ENCODE assay signal across 1 cellular context in the genomic region with DNA sequence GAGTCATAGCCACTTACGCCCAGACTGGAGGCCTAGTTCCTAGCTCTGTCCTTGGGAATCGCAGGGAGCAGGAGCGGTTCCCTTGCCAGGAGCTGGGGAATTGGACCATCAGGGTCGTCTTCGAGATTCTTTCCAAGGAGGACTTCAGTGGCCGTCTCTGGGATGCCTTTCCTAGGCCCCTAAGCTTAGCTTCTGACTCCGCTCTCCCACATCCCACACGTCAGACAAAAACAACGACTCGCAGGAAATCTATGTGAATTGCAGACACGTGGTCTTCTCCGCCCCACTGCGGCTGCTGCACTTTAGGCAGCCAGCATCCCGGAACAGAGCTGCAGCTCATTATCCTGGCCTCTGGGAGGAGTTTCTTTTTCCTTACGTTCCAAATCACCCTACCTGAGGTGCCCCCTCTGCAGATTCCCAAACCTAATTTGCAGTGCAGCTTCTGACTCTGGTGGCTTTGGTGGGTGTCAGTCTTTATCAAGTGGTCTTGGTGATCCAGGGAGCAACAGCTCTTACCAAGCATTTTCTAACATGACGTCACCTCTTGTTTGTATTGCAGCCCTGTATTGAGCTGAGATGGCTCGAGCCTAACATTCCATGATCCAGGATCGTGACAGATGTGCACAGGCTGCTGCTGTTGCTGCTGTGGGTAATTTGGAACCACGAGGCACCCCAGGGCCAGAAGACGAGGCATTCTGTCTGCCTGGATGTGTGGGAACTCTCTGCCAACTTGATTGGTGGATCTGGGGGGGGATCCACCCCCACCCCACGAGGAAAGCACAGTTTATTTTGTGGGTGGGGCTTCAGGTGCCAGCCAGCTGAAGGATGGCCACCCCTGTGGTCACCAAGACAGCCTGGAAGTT.
TF ChIP-seq lines count a peak whose summit lies in the region.

No MANE protein-coding gene starts in this region.

TF ChIP-seq in HEK293, 187 proteins besides CTCF, POLR2A, EP300 and RAD21 (continued from another document and continues in another):
- no peak for TF ChIP-seq ZNF16 (tag by site-specific recombination; IDR thresholded peaks at IDR 0.05; ENCODE audit: low read depth)
- no peak for TF ChIP-seq ZNF621 (tag by site-specific recombination; IDR thresholded peaks at IDR 0.05)
- TF ChIP-seq, protein P1, sequence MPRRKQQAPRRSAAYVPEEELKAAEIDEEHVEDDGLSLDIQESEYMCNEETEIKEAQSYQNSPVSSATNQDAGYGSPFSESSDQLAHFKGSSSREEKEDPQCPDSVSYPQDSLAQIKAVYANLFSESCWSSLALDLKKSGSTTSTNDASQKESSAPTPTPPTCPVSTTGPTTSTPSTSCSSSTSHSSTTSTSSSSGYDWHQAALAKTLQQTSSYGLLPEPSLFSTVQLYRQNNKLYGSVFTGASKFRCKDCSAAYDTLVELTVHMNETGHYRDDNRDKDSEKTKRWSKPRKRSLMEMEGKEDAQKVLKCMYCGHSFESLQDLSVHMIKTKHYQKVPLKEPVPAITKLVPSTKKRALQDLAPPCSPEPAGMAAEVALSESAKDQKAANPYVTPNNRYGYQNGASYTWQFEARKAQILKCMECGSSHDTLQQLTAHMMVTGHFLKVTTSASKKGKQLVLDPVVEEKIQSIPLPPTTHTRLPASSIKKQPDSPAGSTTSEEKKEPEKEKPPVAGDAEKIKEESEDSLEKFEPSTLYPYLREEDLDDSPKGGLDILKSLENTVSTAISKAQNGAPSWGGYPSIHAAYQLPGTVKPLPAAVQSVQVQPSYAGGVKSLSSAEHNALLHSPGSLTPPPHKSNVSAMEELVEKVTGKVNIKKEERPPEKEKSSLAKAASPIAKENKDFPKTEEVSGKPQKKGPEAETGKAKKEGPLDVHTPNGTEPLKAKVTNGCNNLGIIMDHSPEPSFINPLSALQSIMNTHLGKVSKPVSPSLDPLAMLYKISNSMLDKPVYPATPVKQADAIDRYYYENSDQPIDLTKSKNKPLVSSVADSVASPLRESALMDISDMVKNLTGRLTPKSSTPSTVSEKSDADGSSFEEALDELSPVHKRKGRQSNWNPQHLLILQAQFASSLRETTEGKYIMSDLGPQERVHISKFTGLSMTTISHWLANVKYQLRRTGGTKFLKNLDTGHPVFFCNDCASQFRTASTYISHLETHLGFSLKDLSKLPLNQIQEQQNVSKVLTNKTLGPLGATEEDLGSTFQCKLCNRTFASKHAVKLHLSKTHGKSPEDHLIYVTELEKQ (tag by site-specific recombination; IDR thresholded peaks at IDR 0.05; ENCODE audit: borderline replicate concordance) = 0 out of 2 replicates have a peak, but pooled peaks have one; percentile 32
- TF ChIP-seq ZNF18 (tag by site-specific recombination; IDR thresholded peaks at IDR 0.05) = no peak
- TF ChIP-seq, protein P2, sequence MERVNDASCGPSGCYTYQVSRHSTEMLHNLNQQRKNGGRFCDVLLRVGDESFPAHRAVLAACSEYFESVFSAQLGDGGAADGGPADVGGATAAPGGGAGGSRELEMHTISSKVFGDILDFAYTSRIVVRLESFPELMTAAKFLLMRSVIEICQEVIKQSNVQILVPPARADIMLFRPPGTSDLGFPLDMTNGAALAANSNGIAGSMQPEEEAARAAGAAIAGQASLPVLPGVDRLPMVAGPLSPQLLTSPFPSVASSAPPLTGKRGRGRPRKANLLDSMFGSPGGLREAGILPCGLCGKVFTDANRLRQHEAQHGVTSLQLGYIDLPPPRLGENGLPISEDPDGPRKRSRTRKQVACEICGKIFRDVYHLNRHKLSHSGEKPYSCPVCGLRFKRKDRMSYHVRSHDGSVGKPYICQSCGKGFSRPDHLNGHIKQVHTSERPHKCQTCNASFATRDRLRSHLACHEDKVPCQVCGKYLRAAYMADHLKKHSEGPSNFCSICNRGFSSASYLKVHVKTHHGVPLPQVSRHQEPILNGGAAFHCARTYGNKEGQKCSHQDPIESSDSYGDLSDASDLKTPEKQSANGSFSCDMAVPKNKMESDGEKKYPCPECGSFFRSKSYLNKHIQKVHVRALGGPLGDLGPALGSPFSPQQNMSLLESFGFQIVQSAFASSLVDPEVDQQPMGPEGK (tag by site-specific recombination; IDR thresholded peaks at IDR 0.05) = peak; percentile 52
- no peak for TF ChIP-seq OVOL3 (tag by site-specific recombination; IDR thresholded peaks at IDR 0.05)
- no peak for TF ChIP-seq ZNF433 (tag by site-specific recombination; IDR thresholded peaks at IDR 0.05; ENCODE audit: low read depth)
- TF ChIP-seq, protein P3, sequence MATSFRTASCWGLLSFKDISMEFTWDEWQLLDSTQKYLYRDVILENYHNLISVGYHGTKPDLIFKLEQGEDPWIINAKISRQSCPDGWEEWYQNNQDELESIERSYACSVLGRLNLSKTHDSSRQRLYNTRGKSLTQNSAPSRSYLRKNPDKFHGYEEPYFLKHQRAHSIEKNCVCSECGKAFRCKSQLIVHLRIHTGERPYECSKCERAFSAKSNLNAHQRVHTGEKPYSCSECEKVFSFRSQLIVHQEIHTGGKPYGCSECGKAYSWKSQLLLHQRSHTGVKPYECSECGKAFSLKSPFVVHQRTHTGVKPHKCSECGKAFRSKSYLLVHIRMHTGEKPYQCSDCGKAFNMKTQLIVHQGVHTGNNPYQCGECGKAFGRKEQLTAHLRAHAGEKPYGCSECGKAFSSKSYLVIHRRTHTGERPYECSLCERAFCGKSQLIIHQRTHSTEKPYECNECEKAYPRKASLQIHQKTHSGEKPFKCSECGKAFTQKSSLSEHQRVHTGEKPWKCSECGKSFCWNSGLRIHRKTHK (tag by site-specific recombination; IDR thresholded peaks at IDR 0.05) = no peak
- TF ChIP-seq ZNF654 (tag by site-specific recombination; IDR thresholded peaks at IDR 0.05; ENCODE audit: low read depth) = no peak
- 0 out of 2 replicates have a peak, but pooled peaks have one; percentile 18 for TF ChIP-seq KLF16 (tag by site-specific recombination; IDR thresholded peaks at IDR 0.05)
- no peak for TF ChIP-seq ZNF354C (tag by site-specific recombination; IDR thresholded peaks at IDR 0.05; ENCODE audit: borderline replicate concordance, low read depth)
- no peak for TF ChIP-seq ZNF76 (tag by site-specific recombination; IDR thresholded peaks at IDR 0.05; ENCODE audit: borderline replicate concordance, low read depth)
- no peak for TF ChIP-seq ZNF518A (tag by site-specific recombination; conservative IDR thresholded peaks at IDR 0.05; ENCODE audit: low read depth)
- no peak; the same call in 1 of the 2 replicates for TF ChIP-seq ZBTB48 (tag by site-specific recombination; IDR thresholded peaks at IDR 0.05)
- TF ChIP-seq, protein P4, sequence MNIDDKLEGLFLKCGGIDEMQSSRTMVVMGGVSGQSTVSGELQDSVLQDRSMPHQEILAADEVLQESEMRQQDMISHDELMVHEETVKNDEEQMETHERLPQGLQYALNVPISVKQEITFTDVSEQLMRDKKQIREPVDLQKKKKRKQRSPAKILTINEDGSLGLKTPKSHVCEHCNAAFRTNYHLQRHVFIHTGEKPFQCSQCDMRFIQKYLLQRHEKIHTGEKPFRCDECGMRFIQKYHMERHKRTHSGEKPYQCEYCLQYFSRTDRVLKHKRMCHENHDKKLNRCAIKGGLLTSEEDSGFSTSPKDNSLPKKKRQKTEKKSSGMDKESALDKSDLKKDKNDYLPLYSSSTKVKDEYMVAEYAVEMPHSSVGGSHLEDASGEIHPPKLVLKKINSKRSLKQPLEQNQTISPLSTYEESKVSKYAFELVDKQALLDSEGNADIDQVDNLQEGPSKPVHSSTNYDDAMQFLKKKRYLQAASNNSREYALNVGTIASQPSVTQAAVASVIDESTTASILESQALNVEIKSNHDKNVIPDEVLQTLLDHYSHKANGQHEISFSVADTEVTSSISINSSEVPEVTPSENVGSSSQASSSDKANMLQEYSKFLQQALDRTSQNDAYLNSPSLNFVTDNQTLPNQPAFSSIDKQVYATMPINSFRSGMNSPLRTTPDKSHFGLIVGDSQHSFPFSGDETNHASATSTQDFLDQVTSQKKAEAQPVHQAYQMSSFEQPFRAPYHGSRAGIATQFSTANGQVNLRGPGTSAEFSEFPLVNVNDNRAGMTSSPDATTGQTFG (tag by site-specific recombination; IDR thresholded peaks at IDR 0.05; ENCODE audit: borderline replicate concordance) = no peak
- TF ChIP-seq SCRT2 (tag by site-specific recombination; IDR thresholded peaks at IDR 0.05) = peak; percentile 93
- TF ChIP-seq ZNF626 (tag by site-specific recombination; IDR thresholded peaks at IDR 0.05) = no peak
- peak; percentile 84 for TF ChIP-seq ZBTB17 (tag by site-specific recombination; IDR thresholded peaks at IDR 0.05)
- no peak for TF ChIP-seq ZNF350 (tag by site-specific recombination; IDR thresholded peaks at IDR 0.05)
- no peak for TF ChIP-seq ZNF10 (tag by site-specific recombination; IDR thresholded peaks at IDR 0.05)
- no peak for TF ChIP-seq ZXDB (tag by site-specific recombination; IDR thresholded peaks at IDR 0.05)
- no peak for TF ChIP-seq BCL11B (tag by site-specific recombination; IDR thresholded peaks at IDR 0.05; ENCODE audit: low read depth)
- peak; percentile 25; the same call in 1 of the 2 replicates for TF ChIP-seq ZNF692 (tag by site-specific recombination; IDR thresholded peaks at IDR 0.05)
- no peak for TF ChIP-seq IKZF3 (tag by site-specific recombination; IDR thresholded peaks at IDR 0.05)
- peak; percentile 26; the same call in 1 of the 2 replicates for TF ChIP-seq ZNF341 (tag by site-specific recombination; IDR thresholded peaks at IDR 0.05; ENCODE audit: low read depth)
- peak; percentile 93 for TF ChIP-seq ZBTB21 (tag by site-specific recombination; IDR thresholded peaks at IDR 0.05)
- no peak for TF ChIP-seq ZNF623 (tag by site-specific recombination; IDR thresholded peaks at IDR 0.05)
- TF ChIP-seq ZBTB8A (tag by site-specific recombination; IDR thresholded peaks at IDR 0.05) = no peak
- TF ChIP-seq, protein P5, sequence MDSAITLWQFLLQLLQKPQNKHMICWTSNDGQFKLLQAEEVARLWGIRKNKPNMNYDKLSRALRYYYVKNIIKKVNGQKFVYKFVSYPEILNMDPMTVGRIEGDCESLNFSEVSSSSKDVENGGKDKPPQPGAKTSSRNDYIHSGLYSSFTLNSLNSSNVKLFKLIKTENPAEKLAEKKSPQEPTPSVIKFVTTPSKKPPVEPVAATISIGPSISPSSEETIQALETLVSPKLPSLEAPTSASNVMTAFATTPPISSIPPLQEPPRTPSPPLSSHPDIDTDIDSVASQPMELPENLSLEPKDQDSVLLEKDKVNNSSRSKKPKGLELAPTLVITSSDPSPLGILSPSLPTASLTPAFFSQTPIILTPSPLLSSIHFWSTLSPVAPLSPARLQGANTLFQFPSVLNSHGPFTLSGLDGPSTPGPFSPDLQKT (IDR thresholded peaks at IDR 0.05; ENCODE audit: borderline replicate concordance, low read depth, low read length) = no peak
- no peak for TF ChIP-seq ZNF202 (tag by site-specific recombination; IDR thresholded peaks at IDR 0.05; ENCODE audit: borderline replicate concordance)
- TF ChIP-seq SCRT1 (tag by site-specific recombination; IDR thresholded peaks at IDR 0.05; ENCODE audit: borderline replicate concordance) = no peak
- peak; percentile 50 for TF ChIP-seq ZNF600 (tag by site-specific recombination; IDR thresholded peaks at IDR 0.05)
